Comparison of ENCODE assay signal across 9 cellular contexts in genomic region chr2:119233326-119234020, GRCh38. TPM values are rescaled to one million over a fixed set of nuclear protein-coding genes. Genes with fewer than 3 reads are reported as not detected.
DNase-seq lines count a peak whose midpoint lies in the region; ATAC-seq and TF ChIP-seq lines count a peak whose summit lies in the region.
"Had no signal": no experiment of that assay in that cellular context is flagged by ENCODE, and none has a peak within 500 bp of the region (broad histone marks: within the 10 kb centered on the region; RNA-seq: fewer than 3 reads in every experiment).

No MANE protein-coding gene starts in this region.

- peak; percentile 36 for ATAC-seq in GM21423 (IDR thresholded peaks at IDR 0.05; ENCODE audit: unreplicated experiment)
- peak; percentile 56 for ATAC-seq in HG03354 (IDR thresholded peaks at IDR 0.05; ENCODE audit: poor library complexity, severe bottlenecking, unreplicated experiment)
- no peak for ATAC-seq in GM19328 (IDR thresholded peaks at IDR 0.05; ENCODE audit: unreplicated experiment)

- peaks cover 14% of the 10 kb centered on the region for H3K4me1 Mint-ChIP-seq in endodermal cell

- H2AFZ ChIP-seq in fibroblast of lung (ENCODE audit: low read length), result no peak overlapping the region

- H3K27me3 ChIP-seq in fibroblast of lung (ENCODE audit: control insufficient read depth, insufficient read depth, low read length), result no peaks in the 10 kb centered on the region
- H3K27me3 ChIP-seq in endodermal cell (ENCODE audit: control insufficient read depth, insufficient read depth, low read length, poor library complexity, severe bottlenecking), result no peaks in the 10 kb centered on the region

- H3K27me3 Mint-ChIP-seq in endodermal cell (ENCODE audit: insufficient read depth), result no peaks in the 10 kb centered on the region

- H3K27ac Mint-ChIP-seq in endodermal cell, result no peak overlapping the region

- no peaks in the 10 kb centered on the region for H3K36me3 Mint-ChIP-seq in endodermal cell (ENCODE audit: low read depth)

- peak overlapping the region; percentile 26 for H3K4me2 ChIP-seq in fibroblast of lung (ENCODE audit: extremely low read depth, insufficient read depth, low read length)

- H3K36me3 ChIP-seq in fibroblast of lung (ENCODE audit: control insufficient read depth, insufficient read depth, low read length) (peaks cover under 1% of the 10 kb centered on the region), endodermal cell (ENCODE audit: control insufficient read depth, insufficient read depth, low read length) (no peaks in the 10 kb centered on the region)

- TF ChIP-seq CTCF in fibroblast of lung (conservative IDR thresholded peaks at IDR 0.05 in 1 of 2, IDR thresholded peaks at IDR 0.05 in 1 of 2; ENCODE audit: low read depth in 1 of 2, low read length in 2 of 2) (no peak), endodermal cell (conservative IDR thresholded peaks at IDR 0.05) (no peak)

- H3K9me3 ChIP-seq in fibroblast of lung (ENCODE audit: control insufficient read depth, insufficient read depth, low read depth, low read length) (no peaks in the 10 kb centered on the region), endodermal cell (ENCODE audit: control insufficient read depth, low read length) (no peaks in the 10 kb centered on the region)

- peak; percentile 87 for DNase-seq in ELR (ENCODE audit: low read depth)
- DNase-seq in fibroblast of lung (ENCODE audit: low read depth in 2 of 2), result peak; percentile 50 to 81
- no peak for DNase-seq in GDM1 (lab: John Stamatoyannopoulos, UW)
- no peak for DNase-seq in endodermal cell
- DNase-seq in T-helper 9 cell, result no peak
- DNase-seq: NCI-H524 had no signal

- no peaks in the 10 kb centered on the region for H3K79me2 ChIP-seq in fibroblast of lung (ENCODE audit: control insufficient read depth, insufficient read depth, low read length)

- no peak overlapping the region for H3K9ac ChIP-seq in fibroblast of lung (ENCODE audit: insufficient read depth, low read length)
- no peak overlapping the region for H3K9ac ChIP-seq in endodermal cell (ENCODE audit: extremely low read depth, low read length, poor library complexity, severe bottlenecking)

- no peak overlapping the region for H3K4me3 Mint-ChIP-seq in endodermal cell

- H3K4me3 ChIP-seq in fibroblast of lung (replicated peaks in 1 of 4; ENCODE audit: control extremely low read depth in 1 of 4, insufficient read depth in 1 of 4, low read depth in 3 of 4, low read length in 4 of 4) (no peak overlapping the region), endodermal cell (ENCODE audit: low read length) (no peak overlapping the region)

- H3K4me1 ChIP-seq in fibroblast of lung (ENCODE audit: control insufficient read depth, extremely low read depth, insufficient read depth, low read length), result peaks cover 36% of the 10 kb centered on the region
- peaks cover 3% of the 10 kb centered on the region for H3K4me1 ChIP-seq in endodermal cell (ENCODE audit: control insufficient read depth, insufficient read depth, low read length)

- H4K20me1 ChIP-seq in fibroblast of lung (ENCODE audit: control insufficient read depth, extremely low read depth, insufficient read depth, low read length), result no peaks in the 10 kb centered on the region

- H3K27ac ChIP-seq in fibroblast of lung (ENCODE audit: insufficient read depth, low read length) (no peak overlapping the region), endodermal cell (ENCODE audit: low read depth, low read length) (no peak overlapping the region)

- H3K9me3 Mint-ChIP-seq in endodermal cell, result no peaks in the 10 kb centered on the region

- 94 to 98% methylated on average over 6 to 7 of the region's 7 CpGs for WGBS in endodermal cell (ENCODE audit: insufficient coverage in 1 of 2, insufficient read length in 1 of 2), 2 experiments

RNA-seq across cellular contexts. Expression of gene STEAP3, which starts 9.8 kb away (rescaled TPM):
- total RNA-seq in fibroblast of lung (9.8 and 13.7 TPM in 2 replicates), endodermal cell (1 to 10 TPM; 4.4 to 7.9 TPM)
- polyA plus RNA-seq in fibroblast of lung, result 26.7 and 28.4 TPM in 2 replicates
- polyA plus RNA-seq in fibroblast of lung (2012), result 36.0 and 36.7 TPM in 2 replicates
- polyA minus RNA-seq in fibroblast of lung (ENCODE audit: low replicate concordance), result 57.1 and 64.4 TPM in 2 replicates
- polyA plus RNA-seq in endodermal cell (2013, experiment 1 of 2), result 3.2 TPM
- polyA plus RNA-seq in endodermal cell (2013, experiment 2 of 2), result 4.2 TPM

Comparison
In these comparisons a context has a peak if more than half of its experiments do, and no peak if none do; other contexts are left out.
1. DNase-seq: peak in ELR (single experiment) and fibroblast of lung (2 of 2); none in GDM1 (single experiment), endodermal cell (single experiment) and T-helper 9 cell (single experiment).